36 cellular contexts compared by ENCODE assay signal in the genomic region with DNA sequence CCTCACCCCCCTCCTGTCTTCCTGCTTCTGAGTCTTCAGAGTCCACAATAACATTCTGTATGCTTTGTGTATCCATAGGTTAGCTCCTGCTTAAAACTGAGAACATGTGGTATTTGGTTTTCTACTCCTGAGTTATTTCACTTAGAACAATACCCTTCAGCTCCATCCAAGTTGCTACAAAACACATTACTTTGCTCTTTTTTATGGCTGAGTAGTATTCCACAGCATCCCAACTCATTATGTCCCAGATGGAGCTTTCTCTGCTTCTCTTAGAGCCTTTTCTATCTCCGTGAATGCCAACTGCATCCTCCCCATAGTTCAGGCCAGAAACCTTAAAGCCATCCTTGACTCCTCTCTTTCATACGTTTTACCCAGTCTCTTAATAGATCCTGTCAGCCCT. TPM values are rescaled to one million over a fixed set of nuclear protein-coding genes. Genes with fewer than 3 reads are reported as not detected.
"Had no signal": no experiment of that assay in that cellular context is flagged by ENCODE, and none has a peak within 500 bp of the region (broad histone marks: within the 10 kb centered on the region; RNA-seq: fewer than 3 reads in every experiment).

No MANE protein-coding gene starts in this region.

- ATAC-seq: activated naive CD4-positive, alpha-beta T cell treated with anti-CD3 and anti-CD28 coated beads, Interleukin-2, amount 50 U/mL, for 72 hours; activated naive CD8-positive, alpha-beta T cell treated with anti-CD3 and anti-CD28 coated beads, Interleukin-2, amount 50 U/mL, for 24 hours; activated T-cell treated with anti-CD3 and anti-CD28 coated beads, Interleukin-2, amount 50 U/mL, for 4 hours; activated T-cell treated with anti-CD3 and anti-CD28 coated beads, Interleukin-2, amount 50 U/mL, for 72 hours; activated T-helper 17 cell treated with anti-CD3 and anti-CD28 coated beads, Interleukin-2, amount 50 U/mL, for 72 hours; body of pancreas had no signal

- H3K9me3 ChIP-seq: adrenal gland, breast epithelium had no signal

- DNase-seq: activated effector memory CD4-positive, alpha-beta T cell treated with anti-CD3 and anti-CD28 coated beads, Interleukin-2, amount 50 U/mL, for 16 hours; activated effector memory CD4-positive, alpha-beta T cell treated with Interleukin-2 at 50 U/mL for 16 hours; activated gamma-delta T cell; activated gamma-delta T cell treated with Interleukin-2 at 50 U/mL for 16 hours; activated naive CD4-positive, alpha-beta T cell; activated naive CD4-positive, alpha-beta T cell treated with anti-CD3 and anti-CD28 coated beads for 36 hours; activated naive CD4-positive, alpha-beta T cell treated with anti-CD3 and anti-CD28 coated beads, Interleukin-2, amount 10 ng/mL, durations not matched to agents 7 days and 5 days; activated naive CD4-positive, alpha-beta T cell treated with anti-CD3 and anti-CD28 coated beads, Interleukin-2, amount 50 U/mL, for 16 hours; activated naive CD4-positive, alpha-beta T cell treated with Interleukin-2 at 50 U/mL for 16 hours; activated naive CD8-positive, alpha-beta T cell treated with anti-CD3 and anti-CD28 coated beads for 36 hours; activated naive CD8-positive, alpha-beta T cell treated with anti-CD3 and anti-CD28 coated beads, Interleukin-2, amount 10 ng/mL, durations not matched to agents 7 days and 5 days; activated naive CD8-positive, alpha-beta T cell treated with anti-CD3 and anti-CD28 coated beads, Interleukin-2, amount 50 U/mL, for 24 hours; activated T-cell treated with anti-CD3 and anti-CD28 coated beads, Interleukin-2, amount 50 U/mL, for 24 hours; activated T-cell treated with anti-CD3 and anti-CD28 coated beads, Interleukin-2, amount 50 U/mL, for 4 hours; activated T-cell treated with anti-CD3 and anti-CD28 coated beads, Interleukin-2, amount 50 U/mL, for 48 hours; activated T-cell treated with anti-CD3 and anti-CD28 coated beads, Interleukin-2, amount 50 U/mL, for 72 hours; adrenal gland; amniotic stem cell; amygdala; anterior cingulate cortex; aorta; body of pancreas; brain microvascular endothelial cell; caudate nucleus; central memory CD4-positive, alpha-beta T cell; cerebellar nuclear complex had no signal

- H3K36me3 ChIP-seq: adrenal gland, ascending aorta, brain microvascular endothelial cell, breast epithelium, cardiac muscle cell had no signal

- H3K4me1 ChIP-seq: adrenal gland, ascending aorta, breast epithelium had no signal

- H3K4me3 ChIP-seq: adrenal gland, ascending aorta, body of pancreas, breast epithelium, cardiac muscle cell had no signal

- H3K27ac ChIP-seq: adrenal gland, ascending aorta, body of pancreas, brain microvascular endothelial cell, breast epithelium, cardiac muscle cell had no signal

RNA-seq across cellular contexts. Expression of a gene that starts 55.8 kb away (rescaled TPM):
- total RNA-seq: activated naive CD4-positive, alpha-beta T cell treated with anti-CD3 and anti-CD28 coated beads for 36 hours; activated naive CD8-positive, alpha-beta T cell treated with anti-CD3 and anti-CD28 coated beads for 36 hours; activated naive CD8-positive, alpha-beta T cell treated with anti-CD3 and anti-CD28 coated beads, Interleukin-2, amount 10 ng/mL, durations not matched to agents 7 days and 5 days; activated T-cell treated with anti-CD3 and anti-CD28 coated beads, Interleukin-2, amount 50 U/mL, for 4 hours; activated T-cell treated with anti-CD3 and anti-CD28 coated beads, Interleukin-2, amount 50 U/mL, for 72 hours; activated T-helper 1 cell treated with anti-CD3 and anti-CD28 coated beads, Interleukin-12 subunit alpha, Interleukin-12 subunit beta, Interleukin-2, Interleukin-4 antibody, amounts not matched to agents 30 ng/mL and 10 ng/mL and 1 ng/mL, durations not matched to agents 14 hours and 24 hours and 36 hours; activated T-helper 2 cell treated with anti-CD3 and anti-CD28 coated beads, Interferon-gamma antibody, Interleukin-2, Interleukin-4, amounts not matched to agents 10 μg/mL and 5 μg/mL and 100 μg/mL, durations not matched to agents 14 hours and 24 hours and 36 hours; adrenal gland; aorta; ascending aorta; bronchial epithelial cell; cardiac muscle cell; cardiac septum; chondrocyte had no signal
